14 cellular contexts compared by ENCODE assay signal in genomic region chr6:133894795-133895401, GRCh38. TPM values are rescaled to one million over a fixed set of nuclear protein-coding genes. Genes with fewer than 3 reads are reported as not detected.
DNase-seq lines count a peak whose midpoint lies in the region; ATAC-seq and TF ChIP-seq lines count a peak whose summit lies in the region.
"Had no signal": no experiment of that assay in that cellular context is flagged by ENCODE, and none has a peak within 500 bp of the region (broad histone marks: within the 10 kb centered on the region; RNA-seq: fewer than 3 reads in every experiment).

No MANE protein-coding gene starts in this region.

- H2BK120ac ChIP-seq in mesenchymal stem cell (ENCODE audit: low read depth, low read length) = peak overlapping the region; percentile 88

- H3K27me3 ChIP-seq in Peyer's patch (peaks cover 0 to 5% of the 10 kb centered on the region in 2 donors), mesenchymal stem cell (ENCODE audit: control insufficient read depth in 1 of 2, insufficient read depth in 1 of 2, low read length in 2 of 2) (peaks cover 73 to 80% of the 10 kb centered on the region in 2 experiments)

- no peak overlapping the region for H3K4me2 ChIP-seq in mesenchymal stem cell (ENCODE audit: low read length, poor library complexity, severe bottlenecking)

- 1% methylated on average over 5 of the region's 5 CpGs for WGBS in mesenchymal stem cell

- H3K4ac ChIP-seq in mesenchymal stem cell (ENCODE audit: low read depth in 1 of 2, low read length in 2 of 2) = no peak overlapping the region

- no peak overlapping the region for H2AFZ ChIP-seq in mesenchymal stem cell (ENCODE audit: low read depth, low read length)

- H2BK5ac ChIP-seq in mesenchymal stem cell (ENCODE audit: low read depth, low read length, poor library complexity, severe bottlenecking) = no peak overlapping the region

- H3K36me3 ChIP-seq in Peyer's patch (no peaks in the 10 kb centered on the region), mesenchymal stem cell (ENCODE audit: control insufficient read depth in 1 of 2, insufficient read depth in 2 of 2, low read depth in 1 of 2, low read length in 2 of 2) (no peaks in the 10 kb centered on the region)

- H3K27ac Mint-ChIP-seq in type B pancreatic cell = no peak overlapping the region
- H3K27ac Mint-ChIP-seq: CD8-positive, alpha-beta T cell; stimulated activated naive CD8-positive, alpha-beta T cell treated with anti-CD3 and anti-CD28 coated beads, Interleukin-15, Interleukin-2, amounts not matched to agents 100 ng/mL and 50 ng/mL, for 24 hours had no signal

- no peak for TF ChIP-seq POLR2A in Peyer's patch (IDR thresholded peaks at IDR 0.05)

- peaks cover 92% of the 10 kb centered on the region for H3K27me3 Mint-ChIP-seq in type B pancreatic cell

- H3K23ac ChIP-seq in mesenchymal stem cell (ENCODE audit: low read length in 2 of 2) = no peak overlapping the region

- DNase-seq in Peyer's patch = no peak
- peak; percentile 91 for DNase-seq in fibroblast of pulmonary artery (ENCODE audit: low read depth)
- DNase-seq in mesenchymal stem cell = peak; percentile 95
- no peak for DNase-seq in type B pancreatic cell (ENCODE audit: extremely low spot score, unreplicated experiment)
- no peak for DNase-seq in dermis blood vessel endothelial cell
- no peak for DNase-seq in NCI-H82 (lab: John Stamatoyannopoulos, UW)
- DNase-seq: CD8-positive, alpha-beta T cell; dorsolateral prefrontal cortex; head of caudate nucleus; Karpas-422; NCI-H2081 had no signal

- H3K9me3 Mint-ChIP-seq in type B pancreatic cell = no peaks in the 10 kb centered on the region
- H3K9me3 Mint-ChIP-seq: CD8-positive, alpha-beta T cell; stimulated activated naive CD8-positive, alpha-beta T cell treated with anti-CD3 and anti-CD28 coated beads, Interleukin-15, Interleukin-2, amounts not matched to agents 100 ng/mL and 50 ng/mL, for 24 hours had no signal

- H2BK15ac ChIP-seq in mesenchymal stem cell (ENCODE audit: low read depth, poor library complexity, severe bottlenecking) = no peak overlapping the region

- no peak overlapping the region for H2AK5ac ChIP-seq in mesenchymal stem cell (ENCODE audit: low read length, severe bottlenecking)

- peak overlapping the region; percentile 11 for H3K4me3 Mint-ChIP-seq in type B pancreatic cell
- H3K4me3 Mint-ChIP-seq: CD8-positive, alpha-beta T cell; stimulated activated naive CD8-positive, alpha-beta T cell treated with anti-CD3 and anti-CD28 coated beads, Interleukin-15, Interleukin-2, amounts not matched to agents 100 ng/mL and 50 ng/mL, for 24 hours had no signal

- no peak for ATAC-seq in HG03342 (IDR thresholded peaks at IDR 0.05; ENCODE audit: unreplicated experiment)
- ATAC-seq: CD8-positive, alpha-beta T cell had no signal

- peak overlapping the region; percentile 64 to 86 for H3K18ac ChIP-seq in mesenchymal stem cell (ENCODE audit: low read depth in 1 of 2, low read length in 2 of 2)

- H3K4me1 ChIP-seq in Peyer's patch (peaks cover 0 to 38% (median under 1%) of the 10 kb centered on the region in 4 donors), mesenchymal stem cell (ENCODE audit: control insufficient read depth, insufficient read depth, low read depth, low read length) (peaks cover 18% of the 10 kb centered on the region)

- peak overlapping the region in 1 of 2 experiments; percentile 44 for H2BK12ac ChIP-seq in mesenchymal stem cell (ENCODE audit: low read length in 2 of 2)

- TF ChIP-seq CTCF in Peyer's patch (IDR thresholded peaks at IDR 0.05) = no peak
- no peak for TF ChIP-seq CTCF in fibroblast of pulmonary artery (IDR thresholded peaks at IDR 0.05; ENCODE audit: low read length, missing control alignments)
- no peak for TF ChIP-seq CTCF in type B pancreatic cell (conservative IDR thresholded peaks at IDR 0.05)

- peak overlapping the region in 1 of 4 donors; percentile 50 for H3K4me3 ChIP-seq in Peyer's patch
- H3K4me3 ChIP-seq in fibroblast of pulmonary artery (replicated peaks; ENCODE audit: low read depth, low read length) = no peak overlapping the region
- H3K4me3 ChIP-seq in mesenchymal stem cell (ENCODE audit: insufficient read depth in 1 of 2, low read depth in 1 of 2, low read length in 2 of 2) = no peak overlapping the region

- no peaks in the 10 kb centered on the region for H3K79me1 ChIP-seq in mesenchymal stem cell (replicated peaks; ENCODE audit: low read length, poor library complexity, severe bottlenecking)

- H3K9me3 ChIP-seq in Peyer's patch (no peaks in the 10 kb centered on the region), mesenchymal stem cell (ENCODE audit: control insufficient read depth, low read length) (no peaks in the 10 kb centered on the region)

- no peak overlapping the region for H3K9ac ChIP-seq in mesenchymal stem cell (ENCODE audit: low read length)

- no peak overlapping the region for H3K14ac ChIP-seq in mesenchymal stem cell (ENCODE audit: low read length in 2 of 2)

- H3K36me3 Mint-ChIP-seq in type B pancreatic cell = no peaks in the 10 kb centered on the region
- H3K36me3 Mint-ChIP-seq: CD8-positive, alpha-beta T cell had no signal

- H4K91ac ChIP-seq in mesenchymal stem cell (ENCODE audit: low read length) = no peak overlapping the region

- H4K8ac ChIP-seq in mesenchymal stem cell (ENCODE audit: low read length) = no peak overlapping the region

- peaks cover 33% of the 10 kb centered on the region for H3K4me1 Mint-ChIP-seq in type B pancreatic cell (ENCODE audit: unreplicated experiment)

- H3K27ac ChIP-seq in Peyer's patch (peak overlapping the region; percentile 36 to 83 (median 58)), mesenchymal stem cell (ENCODE audit: low read length, poor library complexity, severe bottlenecking) (no peak overlapping the region)
- H3K27ac ChIP-seq: dorsolateral prefrontal cortex had no signal

RNA-seq across cellular contexts. Expression of gene TCF21, which starts 6.0 kb away (rescaled TPM):
- total RNA-seq in Peyer's patch (10 to 100 TPM in 1 of 4 donors, 1 to 10 TPM in 3; 2.5 to 29.7 (median 4.7) TPM), type B pancreatic cell (ENCODE audit: low replicate concordance) (0.36 and 1.3 TPM in 2 replicates), dermis blood vessel endothelial cell (not detected in 2 replicates)
- polyA plus RNA-seq in mesenchymal stem cell (2013, experiment 1 of 2) = 47.6 TPM
- polyA plus RNA-seq in mesenchymal stem cell (2013, experiment 2 of 2) = 47.6 TPM
- total RNA-seq: CD8-positive, alpha-beta T cell; renal cortical epithelial cell had no signal

RNA-seq across cellular contexts. Expression of gene TBPL1, which starts 58.1 kb away (rescaled TPM):
- total RNA-seq in Peyer's patch (10 to 100 TPM in 1 of 4 donors, 1 to 10 TPM in 3; 4.0 to 35.5 (median 6.6) TPM), type B pancreatic cell (ENCODE audit: low replicate concordance) (28.0 and 35.5 TPM in 2 replicates), dermis blood vessel endothelial cell (32.0 and 35.2 TPM in 2 replicates)
- polyA plus RNA-seq in mesenchymal stem cell (2013, experiment 1 of 2) = 38.8 TPM
- 40.4 TPM for polyA plus RNA-seq in mesenchymal stem cell (2013, experiment 2 of 2)

Comparison
In these comparisons a context has a peak if more than half of its experiments do, and no peak if none do; other contexts are left out.
1. DNase-seq: peak in fibroblast of pulmonary artery (single experiment) and mesenchymal stem cell (single experiment); none in Peyer's patch (0 of 3), type B pancreatic cell (single experiment), dermis blood vessel endothelial cell (single experiment) and NCI-H82 (single experiment).